ENCODE assay signal across 21 cellular contexts in the genomic region with DNA sequence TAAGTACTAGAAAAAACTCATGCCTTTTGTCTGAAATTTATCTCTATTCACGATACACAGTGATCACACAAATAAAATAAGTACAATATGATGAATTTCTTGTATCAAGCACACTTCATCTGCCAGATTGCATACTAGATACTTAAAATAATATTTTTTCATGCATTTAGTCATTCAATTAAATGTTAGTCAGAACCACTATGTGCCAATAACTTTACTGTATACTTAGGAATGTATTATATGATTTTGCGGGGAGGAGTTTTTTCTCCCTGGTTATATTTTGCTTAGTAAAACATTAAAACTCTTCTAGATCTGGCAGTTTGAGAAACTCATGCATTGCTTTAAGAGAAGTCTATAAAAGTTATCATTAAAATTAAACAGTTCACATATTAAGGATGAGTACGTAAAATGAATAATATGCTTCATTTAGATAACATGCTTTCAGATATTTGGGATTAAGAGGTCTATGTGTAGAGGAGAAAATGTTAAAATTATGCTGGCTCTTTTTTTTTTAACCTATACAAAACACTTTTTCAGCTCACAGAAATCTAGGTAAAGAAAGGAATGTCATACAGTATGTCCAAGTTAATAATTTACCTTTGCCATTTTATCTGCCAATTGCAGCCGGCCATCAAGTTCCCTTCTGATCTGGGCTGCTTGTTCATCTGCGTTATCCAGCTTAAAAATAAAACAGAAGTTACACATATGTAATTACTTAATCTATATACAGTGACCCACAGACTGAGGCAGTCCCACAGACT.
"Had no signal": no experiment of that assay in that cellular context is flagged by ENCODE, and none has a peak within 500 bp of the region (broad histone marks: within the 10 kb centered on the region; RNA-seq: fewer than 3 reads in every experiment).

No MANE protein-coding gene starts in this region.

- H3K27ac ChIP-seq: adrenal gland, body of pancreas, epithelial cell of prostate, heart left ventricle, parathyroid adenoma, tibial nerve, vagina had no signal

- H3K4me3 ChIP-seq: adrenal gland, body of pancreas, heart left ventricle, smooth muscle cell, tibial nerve, vagina had no signal

- H3K27me3 ChIP-seq: adrenal gland, body of pancreas, heart left ventricle, tibial nerve, vagina had no signal

- H2AFZ ChIP-seq: parathyroid adenoma had no signal

- H3K9ac ChIP-seq: parathyroid adenoma had no signal

- H3K27me3 Mint-ChIP-seq: activated B cell treated with CpG ODN at 0.5 μM for 24 hours; activated CD4-positive, alpha-beta T cell treated with anti-CD3 and anti-CD28 coated beads, Interleukin-2, amount 10 ng/mL, durations not matched to agents 24 days and 14 days; activated naive CD4-positive, alpha-beta T cell treated with anti-CD3 and anti-CD28 coated beads, Interleukin-2, amount 10 ng/mL, durations not matched to agents 7 days and 5 days; central memory CD8-positive, alpha-beta T cell; effector memory CD8-positive, alpha-beta T cell; stimulated activated memory B cell treated with anti-CD40 and anti-IgM and Interleukin-4, amounts not matched to agents 10 μg/mL and 1 μg/mL and 100 μg/mL, for 72 hours; T-cell had no signal

- FAIRE-seq: keratinocyte had no signal

- DNase-seq: activated B cell treated with CpG ODN at 0.5 μM for 24 hours; activated CD4-positive, alpha-beta T cell treated with anti-CD3 and anti-CD28 coated beads, Interleukin-2, amount 10 ng/mL, durations not matched to agents 24 days and 14 days; activated CD8-positive, alpha-beta memory T cell treated with anti-CD3 and anti-CD28 coated beads for 24 hours; activated naive CD4-positive, alpha-beta T cell treated with anti-CD3 and anti-CD28 coated beads, Interleukin-2, amount 10 ng/mL, durations not matched to agents 7 days and 5 days; activated T-cell treated with anti-CD3 and anti-CD28 coated beads for 4 hours; adrenal gland; body of pancreas; effector memory CD8-positive, alpha-beta T cell; foreskin fibroblast; heart left ventricle; T-cell had no signal

- H3K4me3 Mint-ChIP-seq: activated B cell treated with CpG ODN at 0.5 μM for 24 hours; activated CD4-positive, alpha-beta T cell treated with anti-CD3 and anti-CD28 coated beads, Interleukin-2, amount 10 ng/mL, durations not matched to agents 24 days and 14 days; activated naive CD4-positive, alpha-beta T cell treated with anti-CD3 and anti-CD28 coated beads, Interleukin-2, amount 10 ng/mL, durations not matched to agents 7 days and 5 days; central memory CD8-positive, alpha-beta T cell; effector memory CD8-positive, alpha-beta T cell; neural crest cell; stimulated activated memory B cell treated with anti-CD40 and anti-IgM and Interleukin-4, amounts not matched to agents 10 μg/mL and 1 μg/mL and 100 μg/mL, for 72 hours; T-cell had no signal

- ATAC-seq: body of pancreas; effector memory CD8-positive, alpha-beta T cell; heart left ventricle; stimulated activated memory B cell treated with anti-CD40 and anti-IgM and Interleukin-4, amounts not matched to agents 10 μg/mL and 1 μg/mL and 100 μg/mL, for 72 hours; T-cell had no signal

- H3K9me3 Mint-ChIP-seq: activated CD4-positive, alpha-beta T cell treated with anti-CD3 and anti-CD28 coated beads, Interleukin-2, amount 10 ng/mL, durations not matched to agents 24 days and 14 days; neural crest cell had no signal

- H3K4me1 ChIP-seq: adrenal gland, heart left ventricle, parathyroid adenoma, tibial nerve, vagina had no signal

- H3K36me3 Mint-ChIP-seq: activated naive CD4-positive, alpha-beta T cell treated with anti-CD3 and anti-CD28 coated beads, Interleukin-2, amount 10 ng/mL, durations not matched to agents 7 days and 5 days; stimulated activated memory B cell treated with anti-CD40 and anti-IgM and Interleukin-4, amounts not matched to agents 10 μg/mL and 1 μg/mL and 100 μg/mL, for 72 hours; T-cell had no signal

- H3K27ac Mint-ChIP-seq: activated B cell treated with CpG ODN at 0.5 μM for 24 hours; activated CD4-positive, alpha-beta T cell treated with anti-CD3 and anti-CD28 coated beads, Interleukin-2, amount 10 ng/mL, durations not matched to agents 24 days and 14 days; activated naive CD4-positive, alpha-beta T cell treated with anti-CD3 and anti-CD28 coated beads, Interleukin-2, amount 10 ng/mL, durations not matched to agents 7 days and 5 days; activated T-helper 2 cell treated with anti-CD3 and anti-CD28 coated beads, Interferon-gamma antibody, Interleukin-2, Interleukin-4, amounts not matched to agents 10 μg/mL and 5 μg/mL and 100 μg/mL, durations not matched to agents 14 hours and 24 hours and 36 hours; effector memory CD8-positive, alpha-beta T cell; stimulated activated memory B cell treated with anti-CD40 and anti-IgM and Interleukin-4, amounts not matched to agents 10 μg/mL and 1 μg/mL and 100 μg/mL, for 72 hours; T-cell had no signal

- H3K4me1 Mint-ChIP-seq: activated B cell treated with CpG ODN at 0.5 μM for 24 hours; activated CD4-positive, alpha-beta T cell treated with anti-CD3 and anti-CD28 coated beads, Interleukin-2, amount 10 ng/mL, durations not matched to agents 24 days and 14 days; activated naive CD4-positive, alpha-beta T cell treated with anti-CD3 and anti-CD28 coated beads, Interleukin-2, amount 10 ng/mL, durations not matched to agents 7 days and 5 days; central memory CD8-positive, alpha-beta T cell; neural crest cell; stimulated activated memory B cell treated with anti-CD40 and anti-IgM and Interleukin-4, amounts not matched to agents 10 μg/mL and 1 μg/mL and 100 μg/mL, for 72 hours; T-cell had no signal

- H3K9me3 ChIP-seq: adrenal gland, body of pancreas, heart left ventricle, tibial nerve, vagina had no signal

- H3K79me2 ChIP-seq: parathyroid adenoma had no signal

- H3K4me2 ChIP-seq: smooth muscle cell had no signal

- H3K36me3 ChIP-seq: adrenal gland, heart left ventricle, tibial nerve, vagina had no signal
